Comparison of ENCODE assay signal across 21 cellular contexts in genomic region chr5:96008487-96008886, GRCh38.
"Had no signal": no experiment of that assay in that cellular context is flagged by ENCODE, and none has a peak within 500 bp of the region (broad histone marks: within the 10 kb centered on the region; RNA-seq: fewer than 3 reads in every experiment).

No MANE protein-coding gene starts in this region.

- H3K27ac ChIP-seq: SJSA1, SK-N-MC had no signal

- H3K4me3 ChIP-seq: SJSA1, SK-N-MC had no signal

- H3K36me3 ChIP-seq: SJSA1 had no signal

- DNase-seq: Kasumi-1, KG1, MV-4-11, NCI-H1048, NCI-H1105, NCI-H1417, NCI-H1436 treated with DMSO at 0.1 percent for 48 hours, NCI-H1694, NCI-H187 treated with DMSO at 0.1 percent for 48 hours, NCI-H2029 treated with DMSO at 0.1 percent for 48 hours, NCI-H2171 treated with DMSO at 0.1 percent for 48 hours, NCI-H345, NCI-H446 treated with DMSO at 0.1 percent for 48 hours, NCI-H524 treated with DMSO at 0.1 percent for 48 hours, NCI-H69, NCI-H774, Right ventricle myocardium superior, RPMI8226, SIG-M5 had no signal

- H3K9me3 ChIP-seq: SJSA1 had no signal

- H3K4me1 ChIP-seq: SJSA1 had no signal

- H3K27me3 ChIP-seq: SJSA1 had no signal
